In the genomic region with DNA sequence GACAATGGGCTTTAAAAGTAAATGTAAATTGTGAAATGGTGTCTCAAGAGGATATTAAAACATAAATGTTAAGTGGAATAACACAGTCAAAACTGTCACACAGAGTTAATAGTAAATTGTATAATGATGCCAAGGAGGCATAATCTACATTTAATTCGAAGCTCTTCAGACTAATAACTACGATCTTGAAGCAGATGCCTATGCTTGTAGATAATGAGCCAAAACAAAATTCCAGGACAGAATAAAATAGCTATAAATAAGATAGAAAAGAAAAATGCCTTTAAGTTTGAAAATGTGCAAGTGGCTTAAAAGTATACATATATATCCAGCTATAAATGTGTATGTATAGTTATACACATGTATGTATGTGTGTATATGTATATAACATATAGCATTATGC, we compare ENCODE assay signal across 31 cellular contexts. TPM values are rescaled to one million over a fixed set of nuclear protein-coding genes. Genes with fewer than 3 reads are reported as not detected.
"Had no signal": no experiment of that assay in that cellular context is flagged by ENCODE, and none has a peak within 500 bp of the region (broad histone marks: within the 10 kb centered on the region; RNA-seq: fewer than 3 reads in every experiment).

No MANE protein-coding gene starts in this region.

- H3K4me1 Mint-ChIP-seq: activated naive CD4-positive, alpha-beta T cell treated with anti-CD3 and anti-CD28 coated beads, Interleukin-2, amount 10 ng/mL, durations not matched to agents 7 days and 5 days; activated naive CD8-positive, alpha-beta T cell treated with anti-CD3 and anti-CD28 coated beads, Interleukin-2, amount 10 ng/mL, durations not matched to agents 7 days and 5 days; naive B cell; nephron progenitor cell had no signal

- H3K36me3 Mint-ChIP-seq: activated naive CD4-positive, alpha-beta T cell treated with anti-CD3 and anti-CD28 coated beads, Interleukin-2, amount 10 ng/mL, durations not matched to agents 7 days and 5 days; activated naive CD8-positive, alpha-beta T cell treated with anti-CD3 and anti-CD28 coated beads, Interleukin-2, amount 10 ng/mL, durations not matched to agents 7 days and 5 days; naive B cell had no signal

- H3K9me3 Mint-ChIP-seq: activated naive CD4-positive, alpha-beta T cell treated with anti-CD3 and anti-CD28 coated beads, Interleukin-2, amount 10 ng/mL, durations not matched to agents 7 days and 5 days; activated naive CD8-positive, alpha-beta T cell treated with anti-CD3 and anti-CD28 coated beads, Interleukin-2, amount 10 ng/mL, durations not matched to agents 7 days and 5 days; nephron progenitor cell had no signal

- ATAC-seq: gastroesophageal sphincter; left cardiac atrium; left ventricle myocardium superior; right lobe of liver; stimulated activated naive CD8-positive, alpha-beta T cell treated with anti-CD3 and anti-CD28 coated beads, Interleukin-15, Interleukin-2, amounts not matched to agents 100 U/mL and 50 U/mL, for 24 hours had no signal

- DNase-seq: activated CD4-positive, alpha-beta T cell treated with anti-CD3 and anti-CD28 coated beads for 4 hours; activated CD4-positive, alpha-beta T cell treated with anti-CD3 and anti-CD28 coated beads, Interleukin-2, amount 50 U/mL, for 48 hours; activated CD4-positive, CD25-positive, alpha-beta regulatory T cell; activated CD8-positive, alpha-beta memory T cell treated with anti-CD3 and anti-CD28 coated beads for 24 hours; activated effector memory CD4-positive, alpha-beta T cell treated with anti-CD3 and anti-CD28 coated beads, Interleukin-2, amount 50 U/mL, for 16 hours; activated naive CD4-positive, alpha-beta T cell treated with anti-CD3 and anti-CD28 coated beads, Interleukin-2, amount 10 ng/mL, durations not matched to agents 7 days and 5 days; activated naive CD8-positive, alpha-beta T cell treated with anti-CD3 and anti-CD28 coated beads, Interleukin-2, amount 10 ng/mL, durations not matched to agents 7 days and 5 days; brain microvascular endothelial cell; dorsolateral prefrontal cortex; effector memory CD4-positive, alpha-beta T cell; left cardiac atrium; left ventricle myocardium superior; naive B cell; nephron progenitor cell; ovary; right lobe of liver; stimulated activated CD4-positive, alpha-beta T cell treated with anti-CD3 and anti-CD28 coated beads, Interleukin-2, amount 100 ng/mL, for 48 hours; stimulated activated naive CD8-positive, alpha-beta T cell treated with anti-CD3 and anti-CD28 coated beads, Interleukin-15, Interleukin-2, amounts not matched to agents 100 U/mL and 50 U/mL, for 24 hours; uterus had no signal

- H3K4me3 Mint-ChIP-seq: activated naive CD4-positive, alpha-beta T cell treated with anti-CD3 and anti-CD28 coated beads, Interleukin-2, amount 10 ng/mL, durations not matched to agents 7 days and 5 days; activated naive CD8-positive, alpha-beta T cell treated with anti-CD3 and anti-CD28 coated beads, Interleukin-2, amount 10 ng/mL, durations not matched to agents 7 days and 5 days; activated T-helper 1 cell treated with anti-CD3 and anti-CD28 coated beads, Interleukin-12 subunit alpha, Interleukin-12 subunit beta, Interleukin-2, Interleukin-4 antibody, amounts not matched to agents 30 ng/mL and 10 ng/mL and 1 ng/mL, durations not matched to agents 14 hours and 24 hours and 36 hours; naive B cell; nephron progenitor cell had no signal

- H3K27me3 Mint-ChIP-seq: activated naive CD4-positive, alpha-beta T cell treated with anti-CD3 and anti-CD28 coated beads, Interleukin-2, amount 10 ng/mL, durations not matched to agents 7 days and 5 days had no signal

RNA-seq across cellular contexts. Expression of gene TWIST1, which starts 17.5 kb away (rescaled TPM):
- total RNA-seq: activated naive CD8-positive, alpha-beta T cell treated with anti-CD3 and anti-CD28 coated beads, Interleukin-2, amount 10 ng/mL, durations not matched to agents 7 days and 5 days; epithelial cell of proximal tubule; lung microvascular endothelial cell; renal cortical epithelial cell had no signal

RNA-seq across cellular contexts. Expression of gene FERD3L, which starts 45.3 kb away (rescaled TPM):
- total RNA-seq: activated naive CD8-positive, alpha-beta T cell treated with anti-CD3 and anti-CD28 coated beads, Interleukin-2, amount 10 ng/mL, durations not matched to agents 7 days and 5 days; activated T-helper 1 cell treated with anti-CD3 and anti-CD28 coated beads, Interleukin-12 subunit alpha, Interleukin-12 subunit beta, Interleukin-2, Interleukin-4 antibody, amounts not matched to agents 30 ng/mL and 10 ng/mL and 1 ng/mL, durations not matched to agents 14 hours and 24 hours and 36 hours; ascending aorta; cardiac septum; cerebellum; epithelial cell of proximal tubule; gastroesophageal sphincter; hepatocyte; left cardiac atrium; left ventricle myocardium superior; lung microvascular endothelial cell; ovary; progenitor cell of endocrine pancreas; renal cortical epithelial cell; right lobe of liver; skeletal muscle tissue; thoracic aorta; uterus had no signal
